Comparison of ENCODE assay signal across 1 cellular context in the genomic region with DNA sequence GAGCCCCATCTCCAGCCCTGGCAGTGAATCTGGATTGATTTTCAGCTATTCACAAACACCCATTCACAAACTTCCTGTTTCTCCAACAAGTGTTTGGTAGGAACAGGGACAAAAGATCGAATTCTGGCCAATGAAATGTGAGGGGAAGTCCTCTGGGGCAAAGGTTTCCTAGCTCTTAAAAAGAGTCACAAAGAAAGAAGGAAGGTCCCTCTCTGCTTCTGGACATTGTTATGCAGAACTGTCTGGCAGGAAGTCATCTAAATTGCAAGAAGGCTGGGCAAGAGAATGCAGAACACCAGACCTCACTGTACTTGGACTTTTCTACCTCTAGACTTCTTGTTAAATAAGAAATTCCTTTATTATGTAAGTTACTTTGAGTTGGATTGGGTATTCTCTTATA.
A peak's percentile ranks its signal among the peaks of the same experiment; 100 is the strongest.
TF ChIP-seq lines count a peak whose summit lies in the region.

No MANE protein-coding gene starts in this region.

TF ChIP-seq in WTC11, 78 proteins besides CTCF, POLR2A, EP300 and RAD21 (continued from another document):
- TF ChIP-seq NFYB (CRISPR knock-in tag; conservative IDR thresholded peaks at IDR 0.05; ENCODE audit: low read depth) (peak; percentile 43), TP53 (CRISPR knock-in tag; IDR thresholded peaks at IDR 0.05) (no peak)
TF ChIP-seq in WTC11: peak in this region for 1.
